ENCODE assay signal across 8 cellular contexts in genomic region chr6:31814677-31815024, GRCh38. TPM values are rescaled to one million over a fixed set of nuclear protein-coding genes. Genes with fewer than 3 reads are reported as not detected.
DNase-seq lines count a peak whose midpoint lies in the region; ATAC-seq and TF ChIP-seq lines count a peak whose summit lies in the region.

No MANE protein-coding gene starts in this region.

- H3K27ac ChIP-seq in angular gyrus (ENCODE audit: low read depth, low read length) (peak overlapping the region; percentile 100), cardiac muscle cell (peak overlapping the region; percentile 100), upper lobe of right lung (peak overlapping the region; percentile 96)

- intact Hi-C loops in upper lobe of right lung (cut with DNase I): no loop called here

- no peak for TF ChIP-seq POLR2A in NB4 (IDR thresholded peaks at IDR 0.05; ENCODE audit: extremely low read depth, insufficient read length)

- H3K27me3 ChIP-seq in cardiac muscle cell: no peaks in the 10 kb centered on the region
- H3K27me3 ChIP-seq in upper lobe of right lung: no peaks in the 10 kb centered on the region

- H3K36me3 ChIP-seq in cardiac muscle cell: no peaks in the 10 kb centered on the region
- no peaks in the 10 kb centered on the region for H3K36me3 ChIP-seq in upper lobe of right lung

- H3K4me3 ChIP-seq in GM08714 (ENCODE audit: low read length): peak overlapping the region; percentile 66
- H3K4me3 ChIP-seq in NB4 (ENCODE audit: low read depth, low read length): peak overlapping the region; percentile 70
- H3K4me3 ChIP-seq in cardiac muscle cell: peak overlapping the region; percentile 39
- peak overlapping the region; percentile 67 for H3K4me3 ChIP-seq in upper lobe of right lung

- no peak for TF ChIP-seq CTCF in NB4 (IDR thresholded peaks at IDR 0.05; ENCODE audit: low read depth, low read length)
- TF ChIP-seq CTCF in cardiac muscle cell (IDR thresholded peaks at IDR 0.05; ENCODE audit: low read depth, low read length): no peak
- TF ChIP-seq CTCF in upper lobe of right lung (IDR thresholded peaks at IDR 0.05): no peak

- DNase-seq in NB4 (ENCODE audit: low read depth) (peak; percentile 94), SW 1271 (lab: John Stamatoyannopoulos, UW) (peak; percentile 91 to 97), cardiac muscle cell (ENCODE audit: low read depth in 1 of 2, low spot score in 1 of 2) (peak; percentile 90 to 99), nucleus accumbens (lab: John Stamatoyannopoulos, UW) (peak; percentile 58 to 97 (median 91)), upper lobe of right lung (peak; percentile 95)

- no peaks in the 10 kb centered on the region for H3K4me1 ChIP-seq in cardiac muscle cell (ENCODE audit: low read depth)
- H3K4me1 ChIP-seq in upper lobe of right lung: peaks cover 30% of the 10 kb centered on the region

- ATAC-seq in upper lobe of right lung (peak; percentile 91), GM19452 (IDR thresholded peaks at IDR 0.05; ENCODE audit: unreplicated experiment) (no peak)

- H3K9me3 ChIP-seq in cardiac muscle cell (ENCODE audit: low read depth) (no peaks in the 10 kb centered on the region), upper lobe of right lung (no peaks in the 10 kb centered on the region)

RNA-seq across cellular contexts. Expression of gene HSPA1L, which starts 0.4 kb away (rescaled TPM):
- total RNA-seq in cardiac muscle cell (1.6 and 3.1 TPM in 2 replicates), upper lobe of right lung (2.0 TPM)
- polyA plus RNA-seq in cardiac muscle cell: 4.5 and 5.2 TPM in 2 replicates

RNA-seq across cellular contexts. Expression of gene HSPA1A, which starts 0.7 kb away (rescaled TPM):
- total RNA-seq in cardiac muscle cell (122 and 167 TPM in 2 replicates), upper lobe of right lung (150 TPM)
- polyA plus RNA-seq in cardiac muscle cell: 51.2 and 92.3 TPM in 2 replicates

RNA-seq across cellular contexts. Expression of gene LSM2, which starts 7.9 kb away (rescaled TPM):
- total RNA-seq in cardiac muscle cell: 58.9 and 64.2 TPM in 2 replicates
- polyA plus RNA-seq in cardiac muscle cell: 76.8 and 88.6 TPM in 2 replicates
- 30.8 TPM for total RNA-seq in upper lobe of right lung

RNA-seq across cellular contexts. Expression of gene HSPA1B, which starts 12.9 kb away (rescaled TPM):
- 184 and 226 TPM in 2 replicates for total RNA-seq in cardiac muscle cell
- polyA plus RNA-seq in cardiac muscle cell: 88.0 and 88.8 TPM in 2 replicates
- 112 TPM for total RNA-seq in upper lobe of right lung

RNA-seq across cellular contexts. Expression of gene VARS1, which starts 19.1 kb away (rescaled TPM):
- 46.3 and 49.7 TPM in 2 replicates for total RNA-seq in cardiac muscle cell
- polyA plus RNA-seq in cardiac muscle cell: 51.5 and 63.9 TPM in 2 replicates
- total RNA-seq in upper lobe of right lung: 53.0 TPM
